Comparison of ENCODE assay signal across 10 cellular contexts in genomic region chr11:32334822-32335221, GRCh38.
A peak's percentile ranks its signal among the peaks of the same experiment; 100 is the strongest.
DNase-seq lines count a peak whose midpoint lies in the region; ATAC-seq, FAIRE-seq and TF ChIP-seq lines count a peak whose summit lies in the region.
"Had no signal": no experiment of that assay in that cellular context is flagged by ENCODE, and none has a peak within 500 bp of the region (broad histone marks: within the 10 kb centered on the region; RNA-seq: fewer than 3 reads in every experiment).

No MANE protein-coding gene starts in this region.

- no peak for ATAC-seq in HG03097 (IDR thresholded peaks at IDR 0.05; ENCODE audit: low FRiP score, unreplicated experiment)

- no peak overlapping the region for H4K5ac ChIP-seq in H1 (ENCODE audit: insufficient read length, low read depth, low read length)

- no peak overlapping the region for H3K56ac ChIP-seq in H1 (replicated peaks; ENCODE audit: insufficient read length, low read depth, low read length)

- peaks cover 0 to 28% (median 19%) of the 10 kb centered on the region in 4 experiments; a peak in 6 of 7 replicates for H3K27me3 ChIP-seq in H1 (replicated peaks in 1 of 4; ENCODE audit: control insufficient read depth in 3 of 4, extremely low read depth in 1 of 4, insufficient read depth in 3 of 4, low read length in 3 of 4)
- H3K27me3 ChIP-seq in Peyer's patch, result no peaks in the 10 kb centered on the region
- H3K27me3 ChIP-seq in spleen (replicated peaks in 1 of 7), result peaks cover 0 to 49% (median 8%) of the 10 kb centered on the region in 7 donors

- TF ChIP-seq RAD21 in H1 (IDR thresholded peaks at IDR 0.05 in 1 of 2, conservative IDR thresholded peaks at IDR 0.05 in 1 of 2; ENCODE audit: low read depth in 2 of 2, low read length in 2 of 2), result peak; percentile 36 to 46

- H3K36me3 ChIP-seq in H1 (ENCODE audit: control insufficient read depth in 2 of 4, insufficient read depth in 4 of 4, low read length in 3 of 4) (no peaks in the 10 kb centered on the region), Peyer's patch (no peaks in the 10 kb centered on the region), spleen (no peaks in the 10 kb centered on the region)
- H3K36me3 ChIP-seq: thoracic aorta had no signal

- FAIRE-seq in H1 (lab: Jason Lieb, UNC), result peak; percentile 42

- H3K9me3 ChIP-seq in H1 (ENCODE audit: insufficient read depth in 2 of 2, low read depth in 1 of 2, low read length in 1 of 2) (no peaks in the 10 kb centered on the region), Peyer's patch (peaks cover 0 to 5% (median 0%) of the 10 kb centered on the region in 4 donors), spleen (no peaks in the 10 kb centered on the region)
- H3K9me3 ChIP-seq: thoracic aorta had no signal

- H3K4me3 ChIP-seq in NB4 (ENCODE audit: low read depth, low read length), result no peak overlapping the region
- H3K4me3 ChIP-seq in H1 (ENCODE audit: extremely low read depth in 1 of 4, insufficient read depth in 2 of 4, low read depth in 3 of 4, low read length in 4 of 4), result no peak overlapping the region
- no peak overlapping the region for H3K4me3 ChIP-seq in Peyer's patch
- no peak overlapping the region for H3K4me3 ChIP-seq in spleen
- H3K4me3 ChIP-seq: thoracic aorta had no signal

- no peaks in the 10 kb centered on the region for H4K20me1 ChIP-seq in H1 (replicated peaks in 1 of 2; ENCODE audit: control insufficient read depth in 1 of 2, insufficient read depth in 2 of 2, low read length in 2 of 2)

- no peak overlapping the region for H3K9ac ChIP-seq in H1 (replicated peaks in 1 of 4; ENCODE audit: extremely low read depth in 1 of 4, low read depth in 3 of 4, low read length in 3 of 4)

- DNase-seq in activated CD4-positive, alpha-beta T cell treated with anti-CD3 and anti-CD28 coated beads for 48 hours, result peak; percentile 56
- no peak for DNase-seq in activated CD4-positive, alpha-beta T cell treated with anti-CD3 and anti-CD28 coated beads, Interleukin-2, amount 50 U/mL, for 4 hours
- DNase-seq in NB4 (ENCODE audit: low read depth) (peak; percentile 24), H1 (ENCODE audit: low read depth in 1 of 2, low spot score in 2 of 2) (peak in 1 of 2 experiments; percentile 84), Peyer's patch (no peak), spleen (no peak)
- peak; percentile 35 for DNase-seq in stimulated activated CD4-positive, alpha-beta T cell treated with anti-CD3 and anti-CD28 coated beads, Interleukin-1b, Interleukin-23, amount 100 ng/mL, for 48 hours
- DNase-seq: CD4-positive, alpha-beta memory T cell had no signal

- no peak overlapping the region for H3K18ac ChIP-seq in H1 (ENCODE audit: extremely low read depth, low read length)

- no peak overlapping the region for H2BK15ac ChIP-seq in H1 (ENCODE audit: low read length)

- H3K4me1 ChIP-seq in H1 (replicated peaks in 1 of 4; ENCODE audit: control insufficient read depth in 3 of 4, insufficient read depth in 4 of 4, low read length in 3 of 4) (peaks cover 2 to 7% (median 5%) of the 10 kb centered on the region in 4 experiments; a peak in 3 of 7 replicates), Peyer's patch (no peaks in the 10 kb centered on the region), spleen (peaks cover 5 to 23% (median 14%) of the 10 kb centered on the region in 6 donors)

- no peak overlapping the region for H2AK5ac ChIP-seq in H1 (ENCODE audit: low read depth, low read length)

- H3K4me2 ChIP-seq in H1 (ENCODE audit: insufficient read depth in 1 of 2, low read depth in 2 of 2, low read length in 2 of 2), result no peak overlapping the region

- H3K23me2 ChIP-seq in H1 (ENCODE audit: low read depth, low read length), result peaks cover 3% of the 10 kb centered on the region; the same call in 1 of the 2 replicates

- H2AFZ ChIP-seq in H1 (ENCODE audit: low read length), result 0 out of 2 replicates have a peak overlapping the region, but pooled peaks have one; percentile 12

- no peak overlapping the region for H3K4ac ChIP-seq in H1 (replicated peaks; ENCODE audit: insufficient read length, low read depth, low read length)

- H3K23ac ChIP-seq in H1 (ENCODE audit: insufficient read length), result no peak overlapping the region

- no peak overlapping the region for H4K8ac ChIP-seq in H1 (ENCODE audit: extremely low read depth, insufficient read depth, low read length)

- no peak overlapping the region for H4K91ac ChIP-seq in H1 (replicated peaks; ENCODE audit: insufficient read length, low read length)

- H3K79me2 ChIP-seq in H1 (ENCODE audit: control insufficient read depth in 1 of 2, insufficient read depth in 2 of 2, low read length in 2 of 2), result no peaks in the 10 kb centered on the region

- POLR2A ChIA-PET in H1 (lab: Charles Lee; ENCODE audit: partially characterized antibody), result interaction anchor here (1.3 kb wide), 1 partner anchor 22 kb away, joined by 5 read pairs; no protein-coding TSS in a partner anchor

- TF ChIP-seq CTCF in NB4 (IDR thresholded peaks at IDR 0.05; ENCODE audit: low read depth, low read length) (peak; percentile 18), H1 (IDR thresholded peaks at IDR 0.05; ENCODE audit: control extremely low read depth in 1 of 3, insufficient read depth in 1 of 3, low read depth in 1 of 3, low read length in 3 of 3) (peak; percentile 77 to 90 (median 85)), Peyer's patch (IDR thresholded peaks at IDR 0.05) (peak in 1 of 6 experiments; percentile 23), spleen (IDR thresholded peaks at IDR 0.05 in 8 of 11, conservative IDR thresholded peaks at IDR 0.05 in 3 of 11) (peak in 3 of 11 experiments; percentile 8 to 20 (median 8))

- intact Hi-C loops in spleen (cut with DNase I; ENCODE audit: low total_unique reads), result no loop called here

- no peak overlapping the region for H3K27ac ChIP-seq in H1 (ENCODE audit: low read depth, low read length)
- H3K27ac ChIP-seq in Peyer's patch, result no peak overlapping the region
- H3K27ac ChIP-seq in spleen, result no peak overlapping the region
- H3K27ac ChIP-seq: thoracic aorta had no signal

- no peak for TF ChIP-seq EP300 in H1 (IDR thresholded peaks at IDR 0.05; ENCODE audit: borderline replicate concordance in 1 of 2, low read depth in 2 of 2, low read length in 2 of 2)

- H2BK5ac ChIP-seq in H1 (ENCODE audit: low read depth, low read length), result no peak overlapping the region

- H2BK20ac ChIP-seq in H1 (ENCODE audit: low read length), result no peak overlapping the region

- WGBS in H1 (ENCODE audit: extremely low coverage in 1 of 2, insufficient coverage in 1 of 2, insufficient read length in 1 of 2, insufficient replicate concordance in 2 of 2, low coverage in 1 of 2, low lambda C conversion rate in 2 of 2, missing lambda C conversion rate in 1 of 2), 2 experiments, result 61% methylated on average over 8 of the region's 8 CpGs; no CpG with 5 or more reads in 1 of the 2 experiments
- 92 to 98% (median 96%) methylated on average over 5 to 8 of the region's 8 CpGs for WGBS in spleen, 5 donors

- CTCF ChIA-PET in H1 (lab: Charles Lee; ENCODE audit: partially characterized antibody), result interaction anchor here (0.8 to 8.8 kb wide), 16 partner anchors 9 to 412 kb away, joined by 3 to 125 read pairs (median 6); no protein-coding TSS in a partner anchor

- H3K79me1 ChIP-seq in H1 (ENCODE audit: low read depth, low read length), result no peaks in the 10 kb centered on the region

- H3K14ac ChIP-seq in H1 (ENCODE audit: insufficient read length), result no peak overlapping the region

- TF ChIP-seq POLR2A in NB4 (IDR thresholded peaks at IDR 0.05; ENCODE audit: extremely low read depth, insufficient read length) (no peak), H1 (IDR thresholded peaks at IDR 0.05; ENCODE audit: control extremely low read depth in 1 of 2, low read depth in 2 of 2, low read length in 2 of 2) (no peak), Peyer's patch (IDR thresholded peaks at IDR 0.05) (no peak), spleen (IDR thresholded peaks at IDR 0.05) (no peak)

- no peak overlapping the region for H2BK120ac ChIP-seq in H1 (replicated peaks; ENCODE audit: low read depth, low read length)

- no peak overlapping the region for H2BK12ac ChIP-seq in H1 (ENCODE audit: low read depth, low read length)

TF ChIP-seq in H1, 55 proteins besides CTCF, POLR2A, EP300 and RAD21 (continues in another document):
- TF ChIP-seq HDAC2 (IDR thresholded peaks at IDR 0.05; ENCODE audit: borderline replicate concordance in 1 of 2, low read depth in 2 of 2, low read length in 2 of 2), result no peak
- 0 out of 2 replicates have a peak, but pooled peaks have one; percentile 20 for TF ChIP-seq ATF3 (IDR thresholded peaks at IDR 0.05; ENCODE audit: insufficient read depth, low read depth, low read length)
- no peak for TF ChIP-seq FOSL1 (IDR thresholded peaks at IDR 0.05; ENCODE audit: insufficient read depth, low read depth, low read length)
- 0 out of 4 replicates have a peak, but pooled peaks of 1 of the 2 experiments have one; percentile 39 for TF ChIP-seq SIN3A (conservative IDR thresholded peaks at IDR 0.05 in 1 of 2, IDR thresholded peaks at IDR 0.05 in 1 of 2; ENCODE audit: low read depth in 1 of 2, low read length in 2 of 2)
- no peak for TF ChIP-seq BACH1 (IDR thresholded peaks at IDR 0.05; ENCODE audit: low read length)
- no peak for TF ChIP-seq SAP30 (IDR thresholded peaks at IDR 0.05; ENCODE audit: insufficient read depth, insufficient replicate concordance, low read length)
- no peak for TF ChIP-seq SIX5 (IDR thresholded peaks at IDR 0.05; ENCODE audit: low read depth, low read length)
- no peak for TF ChIP-seq SP2 (IDR thresholded peaks at IDR 0.05; ENCODE audit: low read length)
- no peak for TF ChIP-seq SIRT6 (IDR thresholded peaks at IDR 0.05; ENCODE audit: low read length)
- TF ChIP-seq YY1 (IDR thresholded peaks at IDR 0.05; ENCODE audit: low read depth, low read length), result peak; percentile 75
- no peak for TF ChIP-seq GTF2F1 (IDR thresholded peaks at IDR 0.05; ENCODE audit: borderline replicate concordance, low read depth, low read length)
- no peak for TF ChIP-seq POU5F1 (IDR thresholded peaks at IDR 0.05; ENCODE audit: low read depth, low read length)
- no peak for TF ChIP-seq CHD1 (IDR thresholded peaks at IDR 0.05; ENCODE audit: low read depth, low read length)
- no peak for TF ChIP-seq SP4 (IDR thresholded peaks at IDR 0.05; ENCODE audit: low read length)
- TF ChIP-seq BCL11A (IDR thresholded peaks at IDR 0.05; ENCODE audit: low read depth in 2 of 2, low read length in 2 of 2), result no peak
- TF ChIP-seq EZH2 (IDR thresholded peaks at IDR 0.05; ENCODE audit: low read depth, low read length, severe bottlenecking), result no peak

Comparison
In these comparisons a context has a peak if more than half of its experiments do, and no peak if none do; other contexts are left out.
1. DNase-seq: peak in activated CD4-positive, alpha-beta T cell treated with anti-CD3 and anti-CD28 coated beads for 48 hours (single experiment), NB4 (single experiment) and stimulated activated CD4-positive, alpha-beta T cell treated with anti-CD3 and anti-CD28 coated beads, Interleukin-1b, Interleukin-23, amount 100 ng/mL, for 48 hours (single experiment); none in activated CD4-positive, alpha-beta T cell treated with anti-CD3 and anti-CD28 coated beads, Interleukin-2, amount 50 U/mL, for 4 hours (0 of 2), Peyer's patch (0 of 3) and spleen (single experiment).